8 cellular contexts compared by ENCODE assay signal in the genomic region with DNA sequence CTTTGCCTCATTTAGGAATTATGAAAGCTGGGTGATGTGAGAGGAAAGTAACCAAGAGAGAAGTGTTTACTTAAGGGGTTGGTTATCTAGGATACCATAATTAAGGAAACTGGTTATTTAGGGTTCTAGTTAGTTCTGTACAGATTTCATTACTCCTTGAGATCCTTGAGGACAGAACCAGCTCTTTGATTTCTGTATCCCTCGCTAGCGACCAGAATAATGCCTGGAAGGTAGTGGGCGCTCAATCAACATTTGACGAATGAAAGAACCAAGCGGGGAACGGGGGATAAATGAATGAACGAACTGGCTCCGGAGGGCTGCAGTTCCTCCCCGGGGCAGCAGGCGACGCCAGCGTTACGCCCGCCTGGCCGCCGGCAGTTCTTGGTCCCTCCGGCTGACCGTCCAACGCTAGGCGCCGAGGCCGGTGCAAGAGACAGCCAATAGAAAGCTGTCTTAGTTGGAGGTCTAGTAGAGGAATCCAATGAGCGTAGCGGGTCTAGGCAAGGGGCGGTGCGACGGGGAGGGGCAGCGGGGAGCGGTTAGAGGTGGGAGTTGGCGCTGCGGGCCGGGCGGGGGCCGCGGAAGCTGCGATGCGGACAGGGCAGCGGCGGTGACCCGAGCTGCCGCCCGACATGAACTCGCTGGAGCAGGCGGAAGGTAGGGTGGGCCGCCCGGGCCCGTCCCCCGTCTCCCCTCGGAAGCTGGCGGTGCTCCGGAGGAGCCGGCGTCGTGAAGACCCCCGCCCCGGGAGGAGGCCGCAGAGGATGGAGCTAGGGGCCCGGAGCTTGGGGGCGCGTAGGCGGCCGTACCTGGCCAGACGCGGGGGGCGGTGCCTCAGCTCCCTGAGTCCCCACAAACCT. TPM values are rescaled to one million over a fixed set of nuclear protein-coding genes. Genes with fewer than 3 reads are reported as not detected.
DNase-seq lines count a peak whose midpoint lies in the region; ATAC-seq and TF ChIP-seq lines count a peak whose summit lies in the region.

A gene with protein sequence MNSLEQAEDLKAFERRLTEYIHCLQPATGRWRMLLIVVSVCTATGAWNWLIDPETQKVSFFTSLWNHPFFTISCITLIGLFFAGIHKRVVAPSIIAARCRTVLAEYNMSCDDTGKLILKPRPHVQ (plus strand): TSS at position 542 of the 860 bp plus-strand sequence. CDS start 91 bp downstream, at position 633.

- H3F3A ChIP-seq in OCI-LY1 (ENCODE audit: insufficient read depth, low read length): no peaks in the 10 kb centered on the region

- peaks cover 4% of the 10 kb centered on the region for H3K4me1 Mint-ChIP-seq in endothelial cell (ENCODE audit: unreplicated experiment)

- no peaks in the 10 kb centered on the region for H3K9me3 ChIP-seq in OCI-LY1 (ENCODE audit: low read length)

- H3K27ac Mint-ChIP-seq in endothelial cell (ENCODE audit: unreplicated experiment): peak within 1 kb of the TSS; percentile 86

- TF ChIP-seq CTCF in OCI-LY1 (IDR thresholded peaks at IDR 0.05; ENCODE audit: low read length) (peak; percentile 100), endothelial cell (IDR thresholded peaks at IDR 0.05; ENCODE audit: unreplicated experiment) (peak; percentile 92)

- H3K27ac ChIP-seq in OCI-LY1 (ENCODE audit: low read depth, low read length, poor library complexity, severe bottlenecking): peak within 1 kb of the TSS; percentile 5

- no peaks in the 10 kb centered on the region for H3K9me3 Mint-ChIP-seq in endothelial cell (ENCODE audit: unreplicated experiment)

- H2AFZ ChIP-seq in OCI-LY1 (ENCODE audit: low read length): peak within 1 kb of the TSS; percentile 37

- H3K4me3 ChIP-seq in OCI-LY1 (ENCODE audit: low read depth, low read length, poor library complexity, severe bottlenecking): peak within 1 kb of the TSS; percentile 92

- peaks cover 15% of the 10 kb centered on the region for H3K4me1 ChIP-seq in OCI-LY1 (ENCODE audit: insufficient read depth, low read length, severe bottlenecking)

- H3K36me3 ChIP-seq in OCI-LY1 (ENCODE audit: insufficient read depth, low read length): peaks cover 9% of the 10 kb centered on the region; the same call in 1 of the 2 replicates

- H4K20me1 ChIP-seq in OCI-LY1 (ENCODE audit: insufficient read depth, low read length): no peaks in the 10 kb centered on the region

- H3K9ac ChIP-seq in OCI-LY1 (ENCODE audit: low read length): peak within 1 kb of the TSS; percentile 80

- H3K27me3 ChIP-seq in OCI-LY1 (ENCODE audit: insufficient read depth, low read length): no peaks in the 10 kb centered on the region

- ATAC-seq in GM21515 (IDR thresholded peaks at IDR 0.05; ENCODE audit: unreplicated experiment): peak; percentile 98

- DNase-seq in DMS114 treated with DMSO at 0.1 percent for 48 hours (lab: John Stamatoyannopoulos, UW; ENCODE audit: unreplicated experiment) (peak; percentile 95), HuH-7 (ENCODE audit: low spot score) (peak; percentile 88), endothelial cell (ENCODE audit: low spot score) (peak; percentile 95), midbrain (lab: John Stamatoyannopoulos, UW) (peak; percentile 98)
- peak; percentile 89 for DNase-seq in activated CD8-positive, alpha-beta memory T cell treated with anti-CD3 and anti-CD28 coated beads, Interleukin-2, amount 50 U/mL, for 4 hours
- DNase-seq in stimulated activated CD8-positive, alpha-beta memory T cell treated with anti-CD3 and anti-CD28 coated beads, Interleukin-2, amount 100 ng/mL, for 1 hour (ENCODE audit: low read depth in 2 of 2): peak; percentile 83 to 86

- H3K9me2 ChIP-seq in OCI-LY1 (ENCODE audit: low read depth, low read length): no peaks in the 10 kb centered on the region

- peaks cover under 1% of the 10 kb centered on the region for H3K36me3 Mint-ChIP-seq in endothelial cell (ENCODE audit: low read depth, unreplicated experiment)

- H3K4me2 ChIP-seq in OCI-LY1 (ENCODE audit: low read length): peak within 1 kb of the TSS; percentile 89

- H3K79me2 ChIP-seq in OCI-LY1 (ENCODE audit: insufficient read depth, low read length): peaks cover 10% of the 10 kb centered on the region; the same call in 1 of the 2 replicates

- no peaks in the 10 kb centered on the region for H3K27me3 Mint-ChIP-seq in endothelial cell (ENCODE audit: unreplicated experiment)

- H3K4me3 Mint-ChIP-seq in endothelial cell (ENCODE audit: unreplicated experiment): peak within 1 kb of the TSS; percentile 96

RNA-seq across cellular contexts. Expression of the gene that starts here (rescaled TPM):
- 32.7 TPM for total RNA-seq in endothelial cell (ENCODE audit: unreplicated experiment)

Comparison
In these comparisons a context has a peak if more than half of its experiments do, and no peak if none do; other contexts are left out.
1. Peak in every context shown above with its lines: DNase-seq, ATAC-seq, H3K4me3 ChIP-seq and H3K27ac ChIP-seq.